In the genomic region with DNA sequence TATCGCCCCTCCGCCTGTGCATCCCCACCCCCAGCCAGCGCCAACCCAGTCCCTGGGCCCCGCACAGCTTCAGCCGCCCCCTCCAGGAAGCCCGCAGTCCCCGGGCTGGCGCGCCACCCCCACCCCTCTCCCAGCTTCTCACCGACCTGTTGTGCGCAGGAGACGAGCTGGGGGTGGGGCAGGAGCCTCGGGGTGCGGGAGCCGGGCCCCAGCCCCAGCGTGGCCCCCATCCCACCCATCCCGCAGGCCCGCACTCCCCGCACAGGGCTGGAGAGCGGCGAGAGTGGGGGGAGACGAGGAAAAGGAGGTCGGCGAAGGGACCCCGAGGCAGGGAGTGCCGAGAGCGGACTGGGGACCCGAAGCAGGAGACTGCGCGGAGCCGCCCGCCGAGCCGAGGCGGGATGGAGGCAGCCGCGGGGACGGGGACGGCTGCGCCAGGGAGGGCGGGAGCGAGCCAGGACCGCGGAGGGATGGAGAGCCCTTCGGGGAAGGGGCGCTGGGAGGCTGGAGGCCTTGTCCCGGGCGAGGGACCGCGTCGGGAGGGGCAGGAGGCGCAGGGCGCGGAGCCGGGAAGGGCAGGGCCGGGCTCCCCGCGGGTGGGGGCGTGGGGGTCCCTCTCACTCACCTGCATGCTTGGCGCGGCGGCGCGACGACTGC, we compare ENCODE assay signal across 9 cellular contexts. TPM values are rescaled to one million over a fixed set of nuclear protein-coding genes. Genes with fewer than 3 reads are reported as not detected.
DNase-seq lines count a peak whose midpoint lies in the region; ATAC-seq, FAIRE-seq and TF ChIP-seq lines count a peak whose summit lies in the region.
"Had no signal": no experiment of that assay in that cellular context is flagged by ENCODE, and none has a peak within 500 bp of the region (broad histone marks: within the 10 kb centered on the region; RNA-seq: fewer than 3 reads in every experiment).

No MANE protein-coding gene starts in this region.

- no peak overlapping the region for H3K27ac ChIP-seq in endodermal cell (ENCODE audit: low read depth, low read length)

- H3K4me3 ChIP-seq in endodermal cell (ENCODE audit: low read length): peak overlapping the region; percentile 75

- H3K9ac ChIP-seq in endodermal cell (ENCODE audit: extremely low read depth, low read length, poor library complexity, severe bottlenecking): peak overlapping the region; percentile 6

- no peak for TF ChIP-seq POLR2A in GM12891 (IDR thresholded peaks at IDR 0.05; ENCODE audit: low read depth, low read length)

- H3K4me3 Mint-ChIP-seq in T-helper 17 cell: peak overlapping the region; percentile 90
- H3K4me3 Mint-ChIP-seq in endodermal cell: peak overlapping the region; percentile 62
- H3K4me3 Mint-ChIP-seq in nephron progenitor cell: peak overlapping the region; percentile 90

- H3K27me3 ChIP-seq in endodermal cell (ENCODE audit: control insufficient read depth, insufficient read depth, low read length, poor library complexity, severe bottlenecking): peaks cover 33% of the 10 kb centered on the region

- WGBS in endodermal cell (ENCODE audit: insufficient coverage in 1 of 2, insufficient read length in 1 of 2), 2 experiments: 2 to 3% methylated on average over 7 to 55 of the region's 65 CpGs

- H3K27me3 Mint-ChIP-seq in T-helper 17 cell: peaks cover 47% of the 10 kb centered on the region
- peaks cover 88% of the 10 kb centered on the region for H3K27me3 Mint-ChIP-seq in endodermal cell (ENCODE audit: insufficient read depth)
- peaks cover 69% of the 10 kb centered on the region for H3K27me3 Mint-ChIP-seq in nephron progenitor cell (ENCODE audit: low read depth, poor library complexity)

- peaks cover 33% of the 10 kb centered on the region for H3K4me1 Mint-ChIP-seq in T-helper 17 cell
- H3K4me1 Mint-ChIP-seq in endodermal cell: peaks cover 20% of the 10 kb centered on the region
- H3K4me1 Mint-ChIP-seq in nephron progenitor cell: peaks cover 72% of the 10 kb centered on the region

- H3K9me3 ChIP-seq in T-helper 17 cell (ENCODE audit: control insufficient read depth, low read length, poor library complexity, severe bottlenecking) (no peaks in the 10 kb centered on the region), endodermal cell (ENCODE audit: control insufficient read depth, low read length) (no peaks in the 10 kb centered on the region)

- DNase-seq in GM12891 (ENCODE audit: insufficient read length, low spot score) (no peak), T-helper 17 cell (no peak), endodermal cell (peak; percentile 85), nephron progenitor cell (peak; percentile 65), NCI-H226 (no peak), SW 1271 (lab: John Stamatoyannopoulos, UW) (no peak)

- FAIRE-seq in GM12891 (lab: Jason Lieb, UNC): peak; percentile 26

- H3K36me3 Mint-ChIP-seq in T-helper 17 cell (ENCODE audit: low read depth) (peaks cover 12% of the 10 kb centered on the region), endodermal cell (ENCODE audit: low read depth) (no peaks in the 10 kb centered on the region), nephron progenitor cell (ENCODE audit: low read depth) (no peaks in the 10 kb centered on the region)

- H3K36me3 ChIP-seq in endodermal cell (ENCODE audit: control insufficient read depth, insufficient read depth, low read length): no peaks in the 10 kb centered on the region

- H3K9me3 Mint-ChIP-seq in endodermal cell: peaks cover 4% of the 10 kb centered on the region
- H3K9me3 Mint-ChIP-seq in nephron progenitor cell: no peaks in the 10 kb centered on the region

- peak; percentile 53 for ATAC-seq in T-helper 17 cell
- ATAC-seq in HG03175 (IDR thresholded peaks at IDR 0.05; ENCODE audit: unreplicated experiment): no peak
- ATAC-seq in HG02759 (IDR thresholded peaks at IDR 0.05; ENCODE audit: unreplicated experiment): no peak

- H3K4me1 ChIP-seq in endodermal cell (ENCODE audit: control insufficient read depth, insufficient read depth, low read length): no peaks in the 10 kb centered on the region

- H3K27ac Mint-ChIP-seq in T-helper 17 cell: no peak overlapping the region
- H3K27ac Mint-ChIP-seq in endodermal cell: no peak overlapping the region
- no peak overlapping the region for H3K27ac Mint-ChIP-seq in nephron progenitor cell

- TF ChIP-seq CTCF in endodermal cell (conservative IDR thresholded peaks at IDR 0.05) (no peak), nephron progenitor cell (IDR thresholded peaks at IDR 0.05) (no peak)

TF ChIP-seq in GM12891, 5 proteins besides CTCF, POLR2A, EP300 and RAD21:
- TF ChIP-seq POLR2AphosphoS5 (IDR thresholded peaks at IDR 0.05; ENCODE audit: low read depth, low read length): no peak
- no peak for TF ChIP-seq SPI1 (IDR thresholded peaks at IDR 0.05; ENCODE audit: low read depth, low read length)
- no peak for TF ChIP-seq PAX5 (IDR thresholded peaks at IDR 0.05; ENCODE audit: insufficient read depth, low read length, severe bottlenecking)
- TF ChIP-seq POU2F2 (IDR thresholded peaks at IDR 0.05; ENCODE audit: low read depth, low read length): no peak
- no peak for TF ChIP-seq TAF1 (IDR thresholded peaks at IDR 0.05; ENCODE audit: low read depth, low read length)
TF ChIP-seq in GM12891: peak in this region for 0.

RNA-seq across cellular contexts. Expression of a gene that starts 0.5 kb away (rescaled TPM):
- 0.23 TPM for polyA plus RNA-seq in GM12891 (2012; ENCODE audit: low read depth, missing spikeins)
- 1 to 10 TPM; 1.3 to 1.9 TPM for total RNA-seq in T-helper 17 cell
- total RNA-seq in endodermal cell: 1 to 10 TPM; 2.6 to 7.1 TPM
- polyA plus RNA-seq in endodermal cell (2013, experiment 1 of 2): 13.3 TPM
- polyA plus RNA-seq in endodermal cell (2013, experiment 2 of 2): 10.5 TPM
- total RNA-seq: liver had no signal

RNA-seq across cellular contexts. Expression of a gene that starts 10.9 kb away (rescaled TPM):
- polyA plus RNA-seq in GM12891 (2012; ENCODE audit: low read depth, missing spikeins): 43.3 TPM
- total RNA-seq in T-helper 17 cell (10 to 100 TPM; 62.9 to 66.3 TPM), endodermal cell (100 to 1,000 TPM in 1 of 2 donors, 10 to 100 TPM in 1; 74.4 to 146 TPM)
- polyA plus RNA-seq in endodermal cell (2013, experiment 1 of 2): 82.8 TPM
- 70.6 TPM for polyA plus RNA-seq in endodermal cell (2013, experiment 2 of 2)

RNA-seq across cellular contexts. Expression of a gene that starts 23.7 kb away (rescaled TPM):
- 36.6 TPM for polyA plus RNA-seq in GM12891 (2012; ENCODE audit: low read depth, missing spikeins)
- total RNA-seq in T-helper 17 cell: 10 to 100 TPM; 13.9 to 17.9 TPM
- 10 to 100 TPM; 43.3 to 69.2 TPM for total RNA-seq in endodermal cell
- polyA plus RNA-seq in endodermal cell (2013, experiment 1 of 2): 36.9 TPM
- 34.1 TPM for polyA plus RNA-seq in endodermal cell (2013, experiment 2 of 2)

RNA-seq across cellular contexts. Expression of a gene that starts 37.2 kb away (rescaled TPM):
- 35.4 TPM for polyA plus RNA-seq in GM12891 (2012; ENCODE audit: low read depth, missing spikeins)
- total RNA-seq in T-helper 17 cell: 10 to 100 TPM; 28.1 to 29.3 TPM
- 10 to 100 TPM; 30.5 to 60.3 TPM for total RNA-seq in endodermal cell
- polyA plus RNA-seq in endodermal cell (2013, experiment 1 of 2): 57.0 TPM
- 48.0 TPM for polyA plus RNA-seq in endodermal cell (2013, experiment 2 of 2)

RNA-seq across cellular contexts. Expression of a gene that starts 52.8 kb away (rescaled TPM):
- polyA plus RNA-seq in GM12891 (2012; ENCODE audit: low read depth, missing spikeins): 112 TPM
- total RNA-seq in T-helper 17 cell: 100 to 1,000 TPM; 104 to 108 TPM
- total RNA-seq in endodermal cell: 100 to 1,000 TPM; 219 to 393 TPM
- 177 TPM for polyA plus RNA-seq in endodermal cell (2013, experiment 1 of 2)
- polyA plus RNA-seq in endodermal cell (2013, experiment 2 of 2): 169 TPM

Comparison
In these comparisons a context has a peak if more than half of its experiments do, and no peak if none do; other contexts are left out.
1. DNase-seq: peak in endodermal cell (single experiment) and nephron progenitor cell (single experiment); none in GM12891 (single experiment), T-helper 17 cell (0 of 3), NCI-H226 (single experiment) and SW 1271 (0 of 2).
2. Peak in every context shown above with its lines, with median percentiles within 50 percentile points of each other: H3K4me3 Mint-ChIP-seq.